Comparison of ENCODE assay signal across 27 cellular contexts in the genomic region with DNA sequence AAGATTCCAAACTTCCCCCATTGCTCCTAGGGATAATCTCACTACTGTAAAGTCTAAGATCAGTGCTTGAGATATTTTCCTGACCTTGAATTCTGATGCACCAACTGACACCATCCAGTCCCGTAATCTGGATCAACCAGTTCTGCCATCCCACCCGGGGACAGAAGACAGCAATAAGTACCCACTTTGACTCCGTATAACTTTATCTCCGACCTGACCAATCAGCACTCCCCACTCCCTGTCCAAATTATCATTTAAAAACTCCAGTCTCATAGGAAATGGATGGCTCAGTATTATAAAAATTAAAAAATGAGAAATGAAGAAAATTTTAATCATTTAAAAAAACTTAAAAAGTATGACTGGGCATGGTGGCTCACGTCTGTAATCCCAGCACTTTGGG.
"Had no signal": no experiment of that assay in that cellular context is flagged by ENCODE, and none has a peak within 500 bp of the region (broad histone marks: within the 10 kb centered on the region; RNA-seq: fewer than 3 reads in every experiment).

No MANE protein-coding gene starts in this region.

- ATAC-seq: stimulated activated effector memory CD8-positive, alpha-beta T cell treated with anti-CD3 and anti-CD28 coated beads, Interleukin-12 subunit alpha, Interleukin-12 subunit beta, amount 100 ng/mL, for 72 hours; stimulated activated memory B cell treated with anti-CD40 and anti-IgM and Interleukin-4, amounts not matched to agents 10 μg/mL and 1 μg/mL and 100 μg/mL, for 72 hours; stimulated activated naive B cell treated with anti-CD40 and anti-IgM and Interleukin-4, amounts not matched to agents 10 μg/mL and 1 μg/mL and 100 μg/mL, for 72 hours; stimulated activated naive CD8-positive, alpha-beta T cell treated with anti-CD3 and anti-CD28 coated beads, Interleukin-15, amount 100 ng/mL, for 72 hours; stimulated activated naive CD8-positive, alpha-beta T cell treated with anti-CD3 and anti-CD28 coated beads, Interleukin-15, Interleukin-2, amounts not matched to agents 100 U/mL and 50 U/mL, for 24 hours; upper lobe of right lung had no signal

- H3K4me3 ChIP-seq: stomach, suprapubic skin, testis, thoracic aorta, thyroid gland, tibial artery, tibial nerve, transverse colon, upper lobe of left lung, upper lobe of right lung, uterus, vagina had no signal

- H3K9me3 ChIP-seq: suprapubic skin, testis, thoracic aorta, thyroid gland, upper lobe of right lung, uterus, vagina had no signal

- H3K27me3 ChIP-seq: stomach, testis, thyroid gland, tibial nerve, transverse colon, upper lobe of left lung, upper lobe of right lung, uterus, vagina had no signal

- FAIRE-seq: urothelium cell line had no signal

- H3K36me3 ChIP-seq: stomach, suprapubic skin, thoracic aorta, thyroid gland, tibial artery, tibial nerve, transverse colon, upper lobe of left lung, upper lobe of right lung, uterus, vagina had no signal

- DNase-seq: stimulated activated CD4-positive, alpha-beta T cell treated with anti-CD3 and anti-CD28 coated beads, Interleukin-2, amount 100 ng/mL, for 48 hours; stimulated activated CD4-positive, alpha-beta T cell treated with anti-CD3 and anti-CD28 coated beads, Interleukin-4, amount 100 ng/mL, for 1 hour; stimulated activated CD4-positive, alpha-beta T cell treated with anti-CD3 and anti-CD28 coated beads, Interleukin-4, amount 100 ng/mL, for 24 hours; stimulated activated CD4-positive, alpha-beta T cell treated with anti-CD3 and anti-CD28 coated beads, Interleukin-4, amount 100 ng/mL, for 4 hours; stimulated activated CD8-positive, alpha-beta memory T cell treated with anti-CD3 and anti-CD28 coated beads, Interleukin-4, amount 100 ng/mL, for 48 hours; stimulated activated naive B cell treated with anti-CD40 and anti-IgM and Interleukin-4, amounts not matched to agents 10 μg/mL and 1 μg/mL and 100 μg/mL, for 72 hours; stimulated activated naive CD4-positive, alpha-beta T cell; stimulated activated naive CD4-positive, alpha-beta T cell treated with Interleukin-2 at 50 U/mL for 16 hours; stimulated activated naive CD8-positive, alpha-beta T cell treated with anti-CD3 and anti-CD28 coated beads, Interleukin-15, amount 100 ng/mL, for 72 hours; stimulated activated naive CD8-positive, alpha-beta T cell treated with anti-CD3 and anti-CD28 coated beads, Interleukin-15, Interleukin-2, amounts not matched to agents 100 U/mL and 50 U/mL, for 24 hours; stomach; substantia nigra; testis; thyroid gland; tibial artery; transverse colon; trophoblast cell; upper lobe of left lung; upper lobe of right lung; uterus had no signal

- H3K27ac ChIP-seq: stomach, suprapubic skin, testis, thoracic aorta, thyroid gland, tibial artery, tibial nerve, transverse colon, upper lobe of left lung, upper lobe of right lung, uterus, vagina had no signal

- H3K4me1 ChIP-seq: stomach, suprapubic skin, testis, thyroid gland, tibial artery, transverse colon, upper lobe of left lung, upper lobe of right lung, uterus, vagina had no signal
